ENCODE assay signal across 19 cellular contexts in genomic region chr15:35956066-35956465, GRCh38.
"Had no signal": no experiment of that assay in that cellular context is flagged by ENCODE, and none has a peak within 500 bp of the region (broad histone marks: within the 10 kb centered on the region; RNA-seq: fewer than 3 reads in every experiment).

No MANE protein-coding gene starts in this region.

- DNase-seq: KBM-7, MV-4-11, NCI-H1048, NCI-H1105, NCI-H1417, NCI-H1436 treated with DMSO at 0.1 percent for 48 hours, NCI-H1694, NCI-H187 treated with DMSO at 0.1 percent for 48 hours, NCI-H2029 treated with DMSO at 0.1 percent for 48 hours, NCI-H2171 treated with DMSO at 0.1 percent for 48 hours, NCI-H345, NCI-H446 treated with DMSO at 0.1 percent for 48 hours, NCI-H510A treated with DMSO at 0.1 percent for 48 hours, NCI-H526 treated with DMSO at 0.1 percent for 48 hours, NCI-H748 treated with DMSO at 0.1 percent for 48 hours, RPMI8226, SHP77, T-helper 1 cell, T-helper 17 cell had no signal

- ATAC-seq: T-helper 17 cell had no signal
